ENCODE assay signal across 23 cellular contexts in the genomic region with DNA sequence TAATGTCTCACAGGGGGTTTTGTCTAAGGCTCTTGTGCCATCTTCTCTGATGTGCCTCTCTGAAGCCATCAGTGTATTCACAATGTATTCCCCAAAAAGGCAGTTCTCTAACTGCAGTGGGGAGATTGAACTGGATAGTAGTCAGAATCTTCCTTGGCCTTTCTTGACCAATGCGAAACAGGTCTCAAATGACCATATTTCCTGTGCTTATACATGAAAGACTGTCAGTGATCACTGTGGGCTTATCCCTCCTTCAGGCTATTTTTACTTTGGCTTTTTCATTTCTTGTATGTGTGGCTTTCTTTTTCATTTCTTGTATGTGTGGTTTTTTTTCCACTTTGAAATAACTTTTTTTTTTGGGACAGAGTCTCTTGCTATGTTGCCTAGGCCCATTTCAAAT. TPM values are rescaled to one million over a fixed set of nuclear protein-coding genes. Genes with fewer than 3 reads are reported as not detected.
DNase-seq lines count a peak whose midpoint lies in the region; ATAC-seq and TF ChIP-seq lines count a peak whose summit lies in the region.
"Had no signal": no experiment of that assay in that cellular context is flagged by ENCODE, and none has a peak within 500 bp of the region (broad histone marks: within the 10 kb centered on the region; RNA-seq: fewer than 3 reads in every experiment).

No MANE protein-coding gene starts in this region.

- no peaks in the 10 kb centered on the region for H3K27me3 ChIP-seq in MM.1S (replicated peaks; ENCODE audit: insufficient read depth, low read length)
- H3K27me3 ChIP-seq: SJSA1, stomach had no signal

- no peaks in the 10 kb centered on the region for H4K20me1 ChIP-seq in MM.1S (ENCODE audit: insufficient read depth, low read length)

- H3K4me3 Mint-ChIP-seq in T-helper 1 cell treated with Interleukin-12 subunit alpha and Interleukin-12 subunit beta and Interleukin-4 antibody, amounts not matched to agents 30 μg/mL and 1 μg/mL, for 36 hours: no peak overlapping the region
- H3K4me3 Mint-ChIP-seq in activated naive CD8-positive, alpha-beta T cell treated with anti-CD3 and anti-CD28 coated beads, Interleukin-2, amount 10 ng/mL, durations not matched to agents 7 days and 5 days: no peak overlapping the region
- no peak overlapping the region for H3K4me3 Mint-ChIP-seq in osteocyte (ENCODE audit: unreplicated experiment)
- H3K4me3 Mint-ChIP-seq: activated naive CD4-positive, alpha-beta T cell treated with anti-CD3 and anti-CD28 coated beads, Interleukin-2, amount 10 ng/mL, durations not matched to agents 7 days and 5 days; B cell; memory B cell; naive B cell; type B pancreatic cell had no signal

- POLR2A ChIA-PET in activated naive CD8-positive, alpha-beta T cell treated with anti-CD3 and anti-CD28 coated beads, Interleukin-2, amount 10 ng/mL, durations not matched to agents 7 days and 5 days (lab: Charles Lee): interaction anchor here (0.6 to 1.2 kb wide), 3 partner anchors 20 to 469 kb away, joined by 3 to 4 read pairs (median 4); a partner anchor contains a TSS

- H3K36me3 Mint-ChIP-seq in T-helper 1 cell treated with Interleukin-12 subunit alpha and Interleukin-12 subunit beta and Interleukin-4 antibody, amounts not matched to agents 30 μg/mL and 1 μg/mL, for 36 hours (ENCODE audit: low read depth): peaks cover 59% of the 10 kb centered on the region
- peaks cover 53% of the 10 kb centered on the region for H3K36me3 Mint-ChIP-seq in activated naive CD8-positive, alpha-beta T cell treated with anti-CD3 and anti-CD28 coated beads, Interleukin-2, amount 10 ng/mL, durations not matched to agents 7 days and 5 days
- H3K36me3 Mint-ChIP-seq in osteocyte (ENCODE audit: unreplicated experiment): peaks cover 68% of the 10 kb centered on the region

- H3K9ac ChIP-seq in MM.1S (ENCODE audit: low read length): peak overlapping the region; percentile 6; the same call in 1 of the 2 replicates

- peaks cover 7% of the 10 kb centered on the region for H3K9me3 Mint-ChIP-seq in T-helper 1 cell treated with Interleukin-12 subunit alpha and Interleukin-12 subunit beta and Interleukin-4 antibody, amounts not matched to agents 30 μg/mL and 1 μg/mL, for 36 hours
- peaks cover 6% of the 10 kb centered on the region for H3K9me3 Mint-ChIP-seq in activated naive CD8-positive, alpha-beta T cell treated with anti-CD3 and anti-CD28 coated beads, Interleukin-2, amount 10 ng/mL, durations not matched to agents 7 days and 5 days
- peaks cover 13% of the 10 kb centered on the region for H3K9me3 Mint-ChIP-seq in osteocyte (ENCODE audit: unreplicated experiment)

- peaks cover 51% of the 10 kb centered on the region for H3K4me1 ChIP-seq in MM.1S (ENCODE audit: low read length)

- DNase-seq in T-helper 1 cell (no peak), MM.1S (peak; percentile 48), osteocyte (ENCODE audit: extremely low spot score, unreplicated experiment) (no peak), pons (ENCODE audit: low spot score) (no peak), middle frontal gyrus (ENCODE audit: extremely low spot score, low spot score) (no peak)
- DNase-seq in activated naive CD8-positive, alpha-beta T cell treated with anti-CD3 and anti-CD28 coated beads, Interleukin-2, amount 10 ng/mL, durations not matched to agents 7 days and 5 days: no peak
- DNase-seq: activated CD4-positive, alpha-beta T cell treated with anti-CD3 and anti-CD28 coated beads for 1 hour; activated CD8-positive, alpha-beta memory T cell treated with anti-CD3 and anti-CD28 coated beads, Interleukin-2, amount 50 U/mL, for 48 hours; activated naive CD4-positive, alpha-beta T cell treated with anti-CD3 and anti-CD28 coated beads, Interleukin-2, amount 10 ng/mL, durations not matched to agents 7 days and 5 days; hippocampal formation; islet precursor cell; naive B cell; NCI-H69; stimulated activated CD4-positive, alpha-beta T cell treated with anti-CD3 and anti-CD28 coated beads, Interleukin-1b, Interleukin-23, amount 100 ng/mL, for 48 hours; stomach had no signal

- H3K4me1 Mint-ChIP-seq in T-helper 1 cell treated with Interleukin-12 subunit alpha and Interleukin-12 subunit beta and Interleukin-4 antibody, amounts not matched to agents 30 μg/mL and 1 μg/mL, for 36 hours (ENCODE audit: low read depth): peaks cover 18% of the 10 kb centered on the region
- peaks cover 16% of the 10 kb centered on the region for H3K4me1 Mint-ChIP-seq in activated naive CD8-positive, alpha-beta T cell treated with anti-CD3 and anti-CD28 coated beads, Interleukin-2, amount 10 ng/mL, durations not matched to agents 7 days and 5 days
- peaks cover 32% of the 10 kb centered on the region for H3K4me1 Mint-ChIP-seq in osteocyte (ENCODE audit: unreplicated experiment)
- H3K4me1 Mint-ChIP-seq: B cell, memory B cell, naive B cell had no signal

- peak overlapping the region; percentile 34 for H3K27ac Mint-ChIP-seq in T-helper 1 cell treated with Interleukin-12 subunit alpha and Interleukin-12 subunit beta and Interleukin-4 antibody, amounts not matched to agents 30 μg/mL and 1 μg/mL, for 36 hours
- peak overlapping the region; percentile 77 for H3K27ac Mint-ChIP-seq in activated naive CD8-positive, alpha-beta T cell treated with anti-CD3 and anti-CD28 coated beads, Interleukin-2, amount 10 ng/mL, durations not matched to agents 7 days and 5 days
- peak overlapping the region; percentile 71 for H3K27ac Mint-ChIP-seq in osteocyte (ENCODE audit: unreplicated experiment)
- H3K27ac Mint-ChIP-seq: activated naive CD4-positive, alpha-beta T cell treated with anti-CD3 and anti-CD28 coated beads, Interleukin-2, amount 10 ng/mL, durations not matched to agents 7 days and 5 days; B cell; memory B cell; type B pancreatic cell had no signal

- ATAC-seq in activated naive CD8-positive, alpha-beta T cell treated with anti-CD3 and anti-CD28 coated beads, Interleukin-2, amount 10 ng/mL, durations not matched to agents 7 days and 5 days (ENCODE audit: low read depth): no peak
- ATAC-seq in HG03139 (IDR thresholded peaks at IDR 0.05; ENCODE audit: unreplicated experiment): no peak

- H3K36me3 ChIP-seq in MM.1S (replicated peaks; ENCODE audit: insufficient read depth, low read length): peaks cover 17% of the 10 kb centered on the region; the same call in 1 of the 2 replicates

- TF ChIP-seq CTCF in MM.1S (IDR thresholded peaks at IDR 0.05; ENCODE audit: low read length) (no peak), osteocyte (IDR thresholded peaks at IDR 0.05) (no peak)

- H3K4me3 ChIP-seq in MM.1S (ENCODE audit: low read length): no peak overlapping the region
- H3K4me3 ChIP-seq: coronary artery, SJSA1, stomach had no signal

- H3K9me2 ChIP-seq in MM.1S (replicated peaks; ENCODE audit: insufficient read depth, low read length): no peaks in the 10 kb centered on the region

- H3K79me2 ChIP-seq in MM.1S (ENCODE audit: low read length): peaks cover 46% of the 10 kb centered on the region

- H3K27me3 Mint-ChIP-seq in T-helper 1 cell treated with Interleukin-12 subunit alpha and Interleukin-12 subunit beta and Interleukin-4 antibody, amounts not matched to agents 30 μg/mL and 1 μg/mL, for 36 hours (ENCODE audit: low read depth): no peaks in the 10 kb centered on the region
- no peaks in the 10 kb centered on the region for H3K27me3 Mint-ChIP-seq in activated naive CD8-positive, alpha-beta T cell treated with anti-CD3 and anti-CD28 coated beads, Interleukin-2, amount 10 ng/mL, durations not matched to agents 7 days and 5 days
- H3K27me3 Mint-ChIP-seq in osteocyte (ENCODE audit: unreplicated experiment): no peaks in the 10 kb centered on the region
- H3K27me3 Mint-ChIP-seq: activated naive CD4-positive, alpha-beta T cell treated with anti-CD3 and anti-CD28 coated beads, Interleukin-2, amount 10 ng/mL, durations not matched to agents 7 days and 5 days; B cell; memory B cell; naive B cell; type B pancreatic cell had no signal

- no peak overlapping the region for H2AFZ ChIP-seq in MM.1S (ENCODE audit: low read length)

- H3K4me2 ChIP-seq in MM.1S (ENCODE audit: low read depth, low read length): peak overlapping the region; percentile 58; the same call in 1 of the 2 replicates

- peaks cover 29% of the 10 kb centered on the region for H3F3A ChIP-seq in MM.1S (ENCODE audit: insufficient read depth, low read length)

- H3K27ac ChIP-seq in MM.1S (ENCODE audit: low read length): peak overlapping the region; percentile 67
- H3K27ac ChIP-seq: 22Rv1 had no signal

- no peaks in the 10 kb centered on the region for H3K9me3 ChIP-seq in MM.1S (replicated peaks; ENCODE audit: insufficient read depth, low read length)

RNA-seq across cellular contexts. Expression of a gene that starts 19.7 kb away (rescaled TPM):
- total RNA-seq in activated naive CD8-positive, alpha-beta T cell treated with anti-CD3 and anti-CD28 coated beads, Interleukin-2, amount 10 ng/mL, durations not matched to agents 7 days and 5 days: 10 to 100 TPM; 36.3 to 41.3 TPM
- total RNA-seq in osteocyte: 54.6 and 58.6 TPM in 2 replicates

RNA-seq across cellular contexts. Expression of a gene that starts 19.8 kb away (rescaled TPM):
- 1 to 10 TPM; 2.6 to 3.4 TPM for total RNA-seq in activated naive CD8-positive, alpha-beta T cell treated with anti-CD3 and anti-CD28 coated beads, Interleukin-2, amount 10 ng/mL, durations not matched to agents 7 days and 5 days
- total RNA-seq in osteocyte: 5.6 and 5.9 TPM in 2 replicates

RNA-seq across cellular contexts. Expression of a gene that starts 59.7 kb away (rescaled TPM):
- 1 to 10 TPM; 8.6 to 9.7 TPM for total RNA-seq in activated naive CD8-positive, alpha-beta T cell treated with anti-CD3 and anti-CD28 coated beads, Interleukin-2, amount 10 ng/mL, durations not matched to agents 7 days and 5 days
- total RNA-seq in osteocyte: 39.7 and 41.8 TPM in 2 replicates
